Comparison of ENCODE assay signal across 13 cellular contexts in genomic region chr11:130389315-130389935, GRCh38. TPM values are rescaled to one million over a fixed set of nuclear protein-coding genes. Genes with fewer than 3 reads are reported as not detected.
DNase-seq lines count a peak whose midpoint lies in the region; ATAC-seq and TF ChIP-seq lines count a peak whose summit lies in the region.
"Had no signal": no experiment of that assay in that cellular context is flagged by ENCODE, and none has a peak within 500 bp of the region (broad histone marks: within the 10 kb centered on the region; RNA-seq: fewer than 3 reads in every experiment).

No MANE protein-coding gene starts in this region.

- H3K36me3 ChIP-seq in stomach: no peaks in the 10 kb centered on the region

- CTCF ChIA-PET in activated CD8-positive, alpha-beta memory T cell treated with anti-CD3 and anti-CD28 coated beads, Interleukin-2, amount 10 ng/mL, durations not matched to agents 7 days and 5 days (lab: Charles Lee): interaction anchor here (1.3 to 2.2 kb wide), 3 partner anchors 42 to 473 kb away, joined by 3 to 6 read pairs (median 4); no protein-coding TSS in a partner anchor

- intact Hi-C loops in stomach (cut with DNase I; ENCODE audit: low total_unique reads): no loop called here

- no peak for TF ChIP-seq EP300 in stomach (IDR thresholded peaks at IDR 0.05)

- no peaks in the 10 kb centered on the region for H3K36me3 Mint-ChIP-seq in activated CD8-positive, alpha-beta memory T cell treated with anti-CD3 and anti-CD28 coated beads, Interleukin-2, amount 10 ng/mL, durations not matched to agents 7 days and 5 days
- H3K36me3 Mint-ChIP-seq in activated naive CD8-positive, alpha-beta T cell: peaks cover 2% of the 10 kb centered on the region
- peaks cover 0 to 7% (median 4%) of the 10 kb centered on the region in 3 donors for H3K36me3 Mint-ChIP-seq in immature natural killer cell

- no peaks in the 10 kb centered on the region for H3K9me3 ChIP-seq in stomach
- H3K9me3 ChIP-seq: testis had no signal

- peaks cover 6% of the 10 kb centered on the region for H3K27me3 Mint-ChIP-seq in activated CD8-positive, alpha-beta memory T cell treated with anti-CD3 and anti-CD28 coated beads, Interleukin-2, amount 10 ng/mL, durations not matched to agents 7 days and 5 days
- H3K27me3 Mint-ChIP-seq in activated naive CD8-positive, alpha-beta T cell: no peaks in the 10 kb centered on the region
- peaks cover 2 to 17% (median 3%) of the 10 kb centered on the region in 3 donors for H3K27me3 Mint-ChIP-seq in immature natural killer cell (ENCODE audit: low read depth in 3 of 3)

- TF ChIP-seq POLR2A in stomach (IDR thresholded peaks at IDR 0.05): no peak

- H3K27ac Mint-ChIP-seq in activated CD8-positive, alpha-beta memory T cell treated with anti-CD3 and anti-CD28 coated beads, Interleukin-2, amount 10 ng/mL, durations not matched to agents 7 days and 5 days: peak overlapping the region; percentile 50
- peak overlapping the region; percentile 23 for H3K27ac Mint-ChIP-seq in activated naive CD8-positive, alpha-beta T cell
- H3K27ac Mint-ChIP-seq in immature natural killer cell: peak overlapping the region; percentile 94 to 99 (median 96)

- peak overlapping the region; percentile 39 for H3K4me3 Mint-ChIP-seq in activated CD8-positive, alpha-beta memory T cell treated with anti-CD3 and anti-CD28 coated beads, Interleukin-2, amount 10 ng/mL, durations not matched to agents 7 days and 5 days
- H3K4me3 Mint-ChIP-seq in activated naive CD8-positive, alpha-beta T cell: peak overlapping the region; percentile 76
- peak overlapping the region; percentile 77 to 89 (median 85) for H3K4me3 Mint-ChIP-seq in immature natural killer cell

- peak overlapping the region in 3 of 5 donors; percentile 0 to 81 (median 33) for H3K27ac ChIP-seq in stomach
- H3K27ac ChIP-seq: testis had no signal

- 58 to 63% (median 62%) methylated on average over 16 of the region's 16 CpGs for WGBS in stomach, 5 donors

- no peak for DNase-seq in activated CD8-positive, alpha-beta memory T cell treated with anti-CD3 and anti-CD28 coated beads, Interleukin-2, amount 10 ng/mL, durations not matched to agents 7 days and 5 days
- DNase-seq in activated CD8-positive, alpha-beta memory T cell treated with anti-CD3 and anti-CD28 coated beads for 24 hours: no peak
- DNase-seq in immature natural killer cell (peak; percentile 88 to 90 (median 89)), stomach (no peak), NCI-H187 treated with DMSO at 0.1 percent for 48 hours (lab: John Stamatoyannopoulos, UW) (no peak), retina (no peak), NCI-H1694 (lab: John Stamatoyannopoulos, UW) (no peak)
- DNase-seq: activated effector memory CD4-positive, alpha-beta T cell treated with Interleukin-2 at 50 U/mL for 16 hours; effector CD4-positive, alpha-beta T cell; NCI-H1092 treated with DMSO at 0.1 percent for 48 hours had no signal

- peaks cover 0 to 37% (median 28%) of the 10 kb centered on the region in 4 donors for H3K4me1 ChIP-seq in stomach
- H3K4me1 ChIP-seq: testis had no signal

- peaks cover 17% of the 10 kb centered on the region for H3K4me1 Mint-ChIP-seq in activated CD8-positive, alpha-beta memory T cell treated with anti-CD3 and anti-CD28 coated beads, Interleukin-2, amount 10 ng/mL, durations not matched to agents 7 days and 5 days
- peaks cover 19% of the 10 kb centered on the region for H3K4me1 Mint-ChIP-seq in activated naive CD8-positive, alpha-beta T cell (ENCODE audit: low read depth)
- peaks cover 56 to 57% of the 10 kb centered on the region in 2 donors for H3K4me1 Mint-ChIP-seq in immature natural killer cell

- H3K4me3 ChIP-seq in stomach: peak overlapping the region in 1 of 4 donors; percentile 3
- H3K4me3 ChIP-seq: testis had no signal

- H3K9me3 Mint-ChIP-seq in activated CD8-positive, alpha-beta memory T cell treated with anti-CD3 and anti-CD28 coated beads, Interleukin-2, amount 10 ng/mL, durations not matched to agents 7 days and 5 days (ENCODE audit: low read depth): no peaks in the 10 kb centered on the region
- H3K9me3 Mint-ChIP-seq in activated naive CD8-positive, alpha-beta T cell (ENCODE audit: low read depth): no peaks in the 10 kb centered on the region
- no peaks in the 10 kb centered on the region for H3K9me3 Mint-ChIP-seq in immature natural killer cell

- TF ChIP-seq CTCF in stomach (IDR thresholded peaks at IDR 0.05): no peak

- no peak for ATAC-seq in activated CD8-positive, alpha-beta memory T cell treated with anti-CD3 and anti-CD28 coated beads, Interleukin-2, amount 10 ng/mL, durations not matched to agents 7 days and 5 days

- no peaks in the 10 kb centered on the region for H3K27me3 ChIP-seq in stomach
- H3K27me3 ChIP-seq: testis had no signal

RNA-seq across cellular contexts. Expression of gene ADAMTS8, which starts 39.0 kb away (rescaled TPM):
- total RNA-seq in activated CD8-positive, alpha-beta memory T cell treated with anti-CD3 and anti-CD28 coated beads, Interleukin-2, amount 10 ng/mL, durations not matched to agents 7 days and 5 days: not detected
- under 1 TPM in 1 of 3 donors, not detected in 2; 0.18 TPM for polyA plus RNA-seq in immature natural killer cell
- 10 to 100 TPM in 2 of 5 donors, 1 to 10 TPM in 2, under 1 TPM in 1; 0.58 to 24.1 (median 4.6) TPM for total RNA-seq in stomach
- 10 to 100 TPM in 1 of 3 donors, 1 to 10 TPM in 2; 3.5 to 11.9 (median 4.9) TPM for polyA plus RNA-seq in stomach
- total RNA-seq: T-helper 2 cell treated with Interferon-gamma antibody and Interleukin-4, amounts not matched to agents 100 ng/mL and 5 ng/mL, for 36 hours had no signal

RNA-seq across cellular contexts. Expression of gene ADAMTS15, which starts 59.0 kb away (rescaled TPM):
- not detected for total RNA-seq in activated CD8-positive, alpha-beta memory T cell treated with anti-CD3 and anti-CD28 coated beads, Interleukin-2, amount 10 ng/mL, durations not matched to agents 7 days and 5 days
- polyA plus RNA-seq in immature natural killer cell (not detected), stomach (1 to 10 TPM; 2.0 to 4.3 (median 2.5) TPM)
- total RNA-seq in stomach: 10 to 100 TPM in 2 of 5 donors, 1 to 10 TPM in 3; 1.4 to 23.5 (median 2.2) TPM

Comparison
In these comparisons a context has a peak if more than half of its experiments do, and no peak if none do; other contexts are left out.
1. DNase-seq: peak in immature natural killer cell (3 of 3); none in activated CD8-positive, alpha-beta memory T cell treated with anti-CD3 and anti-CD28 coated beads, Interleukin-2, amount 10 ng/mL, durations not matched to agents 7 days and 5 days (single experiment), activated CD8-positive, alpha-beta memory T cell treated with anti-CD3 and anti-CD28 coated beads for 24 hours (single experiment), stomach (single experiment), NCI-H187 treated with DMSO at 0.1 percent for 48 hours (single experiment), retina (single experiment) and NCI-H1694 (single experiment).
2. H3K27ac Mint-ChIP-seq: peak in every context shown above with its lines; median percentile 96 in immature natural killer cell; 50 in activated CD8-positive, alpha-beta memory T cell treated with anti-CD3 and anti-CD28 coated beads, Interleukin-2, amount 10 ng/mL, durations not matched to agents 7 days and 5 days; 23 in activated naive CD8-positive, alpha-beta T cell.
3. Peak in every context shown above with its lines, with median percentiles within 50 percentile points of each other: H3K4me3 Mint-ChIP-seq.